20 cellular contexts compared by ENCODE assay signal in the genomic region with DNA sequence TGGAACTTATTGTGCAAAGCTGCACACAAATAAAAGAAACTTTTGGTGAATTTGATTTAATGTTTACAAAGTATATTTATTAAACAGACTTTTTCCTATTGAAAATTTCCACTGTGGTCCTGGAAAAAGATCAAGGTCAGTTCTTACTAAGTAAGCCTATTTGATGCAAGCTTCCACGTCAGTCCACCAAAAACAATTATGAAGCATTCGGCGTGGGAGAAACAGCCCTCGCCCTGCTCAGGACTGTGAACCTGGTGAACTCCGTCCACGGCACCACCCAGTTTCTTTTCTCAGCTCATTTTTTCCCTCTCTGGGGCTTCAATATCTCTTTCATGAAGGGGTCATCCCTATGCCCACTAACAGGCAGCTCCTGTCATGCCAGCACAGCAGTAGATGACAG.
"Had no signal": no experiment of that assay in that cellular context is flagged by ENCODE, and none has a peak within 500 bp of the region (broad histone marks: within the 10 kb centered on the region; RNA-seq: fewer than 3 reads in every experiment).

No MANE protein-coding gene starts in this region.

- H3K79me2 ChIP-seq: parathyroid adenoma had no signal

- H3K4me3 ChIP-seq: left lung, prostate gland, right atrium auricular region, sigmoid colon, stomach, tibial artery had no signal

- H3K27me3 ChIP-seq: left lung, right atrium auricular region, sigmoid colon, stomach, tibial artery had no signal

- H3K27ac Mint-ChIP-seq: effector memory CD8-positive, alpha-beta T cell; naive thymus-derived CD8-positive, alpha-beta T cell; stimulated activated effector memory CD8-positive, alpha-beta T cell treated with anti-CD3 and anti-CD28 coated beads, Interleukin-12 subunit alpha, Interleukin-12 subunit beta, amount 100 ng/mL, for 72 hours; type B pancreatic cell had no signal

- H3K4me1 ChIP-seq: left lung, parathyroid adenoma, prostate gland, right atrium auricular region had no signal

- H3K4me3 Mint-ChIP-seq: effector memory CD8-positive, alpha-beta T cell; naive thymus-derived CD8-positive, alpha-beta T cell; stimulated activated effector memory CD8-positive, alpha-beta T cell treated with anti-CD3 and anti-CD28 coated beads, Interleukin-12 subunit alpha, Interleukin-12 subunit beta, amount 100 ng/mL, for 72 hours; type B pancreatic cell had no signal

- H3K36me3 ChIP-seq: left lung, prostate gland, right atrium auricular region, sigmoid colon, stomach, tibial artery had no signal

- H3K36me3 Mint-ChIP-seq: naive thymus-derived CD8-positive, alpha-beta T cell; stimulated activated effector memory CD8-positive, alpha-beta T cell treated with anti-CD3 and anti-CD28 coated beads, Interleukin-12 subunit alpha, Interleukin-12 subunit beta, amount 100 ng/mL, for 72 hours; type B pancreatic cell had no signal

- H3K4me1 Mint-ChIP-seq: naive thymus-derived CD8-positive, alpha-beta T cell; stimulated activated effector memory CD8-positive, alpha-beta T cell treated with anti-CD3 and anti-CD28 coated beads, Interleukin-12 subunit alpha, Interleukin-12 subunit beta, amount 100 ng/mL, for 72 hours had no signal

- DNase-seq: caudate nucleus; cerebellar nuclear complex; cortex of kidney; effector memory CD8-positive, alpha-beta T cell; kidney; left lung; mammary epithelial cell; mesendoderm; naive thymus-derived CD8-positive, alpha-beta T cell; sigmoid colon; stimulated activated CD4-positive, alpha-beta T cell treated with anti-CD3 and anti-CD28 coated beads, Interleukin-2, amount 100 ng/mL, for 24 hours; stimulated activated CD4-positive, alpha-beta T cell treated with anti-CD3 and anti-CD28 coated beads, Interleukin-4, amount 100 ng/mL, for 24 hours; stimulated activated naive CD4-positive, alpha-beta T cell treated with Interleukin-2 at 50 U/mL for 16 hours; stomach; tibial artery had no signal

- H2AFZ ChIP-seq: parathyroid adenoma had no signal

- H3K27ac ChIP-seq: left lung, parathyroid adenoma, prostate gland, right atrium auricular region, stomach, tibial artery had no signal

- H3K9me3 Mint-ChIP-seq: effector memory CD8-positive, alpha-beta T cell; naive thymus-derived CD8-positive, alpha-beta T cell; stimulated activated effector memory CD8-positive, alpha-beta T cell treated with anti-CD3 and anti-CD28 coated beads, Interleukin-12 subunit alpha, Interleukin-12 subunit beta, amount 100 ng/mL, for 72 hours had no signal

- H3K9me3 ChIP-seq: left lung, prostate gland, right atrium auricular region, sigmoid colon, stomach, tibial artery had no signal

- H3K27me3 Mint-ChIP-seq: effector memory CD8-positive, alpha-beta T cell had no signal
